ENCODE assay signal across 28 cellular contexts in genomic region chrX:41035582-41035981, GRCh38.
"Had no signal": no experiment of that assay in that cellular context is flagged by ENCODE, and none has a peak within 500 bp of the region (broad histone marks: within the 10 kb centered on the region; RNA-seq: fewer than 3 reads in every experiment).

No MANE protein-coding gene starts in this region.

- H3K9me3 Mint-ChIP-seq: natural killer cell treated with Interleukin-12 subunit alpha and Interleukin-12 subunit beta and Interleukin-15 and Interleukin-18, amount 100 ng/mL, for 72 hours; neural crest cell; stimulated activated effector memory CD8-positive, alpha-beta T cell treated with anti-CD3 and anti-CD28 coated beads, Interleukin-12 subunit alpha, Interleukin-12 subunit beta, amount 100 ng/mL, for 72 hours had no signal

- H3K27me3 ChIP-seq: neutrophil, right atrium auricular region, testis, tibial artery, upper lobe of right lung, uterus had no signal

- H3K36me3 Mint-ChIP-seq: naive B cell; natural killer cell treated with Interleukin-12 subunit alpha and Interleukin-12 subunit beta and Interleukin-15 and Interleukin-18, amount 100 ng/mL, for 72 hours; stimulated activated effector memory CD8-positive, alpha-beta T cell treated with anti-CD3 and anti-CD28 coated beads, Interleukin-12 subunit alpha, Interleukin-12 subunit beta, amount 100 ng/mL, for 72 hours had no signal

- H3K4me1 Mint-ChIP-seq: naive B cell; neural crest cell; stimulated activated effector memory CD8-positive, alpha-beta T cell treated with anti-CD3 and anti-CD28 coated beads, Interleukin-12 subunit alpha, Interleukin-12 subunit beta, amount 100 ng/mL, for 72 hours had no signal

- H3K4me1 ChIP-seq: gastrocnemius medialis, heart left ventricle, lower lobe of right lung, parathyroid adenoma, right atrium auricular region, testis, tibial artery, upper lobe of right lung, uterus had no signal

- DNase-seq: cortex of kidney; dorsolateral prefrontal cortex; effector CD4-positive, alpha-beta T cell; foreskin fibroblast; gastrocnemius medialis; heart left ventricle; hippocampal formation; left cardiac atrium; left ventricle myocardium superior; lower lobe of right lung; naive B cell; stimulated activated CD4-positive, alpha-beta T cell treated with anti-CD3 and anti-CD28 coated beads, Interleukin-2, amount 100 ng/mL, for 24 hours; stimulated activated CD4-positive, alpha-beta T cell treated with anti-CD3 and anti-CD28 coated beads, Interleukin-4, amount 100 ng/mL, for 24 hours; stimulated activated naive CD8-positive, alpha-beta T cell treated with anti-CD3 and anti-CD28 coated beads, Interleukin-15, Interleukin-2, amounts not matched to agents 100 U/mL and 50 U/mL, for 24 hours; substantia nigra; testis; tibial artery; upper lobe of right lung; uterus had no signal

- H3K27ac Mint-ChIP-seq: natural killer cell treated with Interleukin-12 subunit alpha and Interleukin-12 subunit beta and Interleukin-15 and Interleukin-18, amount 100 ng/mL, for 72 hours; progenitor cell of endocrine pancreas; stimulated activated effector memory CD8-positive, alpha-beta T cell treated with anti-CD3 and anti-CD28 coated beads, Interleukin-12 subunit alpha, Interleukin-12 subunit beta, amount 100 ng/mL, for 72 hours had no signal

- H3K27me3 Mint-ChIP-seq: progenitor cell of endocrine pancreas had no signal

- H3K27ac ChIP-seq: dorsolateral prefrontal cortex, gastrocnemius medialis, heart left ventricle, lower lobe of right lung, neutrophil, parathyroid adenoma, right atrium auricular region, testis, tibial artery, upper lobe of right lung, uterus had no signal

- H3K36me3 ChIP-seq: gastrocnemius medialis, heart left ventricle, lower lobe of right lung, neutrophil, right atrium auricular region, tibial artery, upper lobe of right lung, uterus had no signal

- H3K4me3 ChIP-seq: dorsolateral prefrontal cortex, gastrocnemius medialis, heart left ventricle, lower lobe of right lung, right atrium auricular region, testis, tibial artery, upper lobe of right lung, uterus had no signal

- FAIRE-seq: islet of Langerhans had no signal

- ATAC-seq: gastrocnemius medialis; heart left ventricle; left cardiac atrium; left ventricle myocardium superior; lower lobe of right lung; natural killer cell treated with Interleukin-12 subunit alpha and Interleukin-12 subunit beta and Interleukin-15 and Interleukin-18, amount 100 ng/mL, for 72 hours; sciatic nerve; stimulated activated effector memory CD8-positive, alpha-beta T cell treated with anti-CD3 and anti-CD28 coated beads, Interleukin-12 subunit alpha, Interleukin-12 subunit beta, amount 100 ng/mL, for 72 hours; stimulated activated naive CD8-positive, alpha-beta T cell treated with anti-CD3 and anti-CD28 coated beads, Interleukin-15, Interleukin-2, amounts not matched to agents 100 U/mL and 50 U/mL, for 24 hours; upper lobe of right lung had no signal

- H3K9me3 ChIP-seq: gastrocnemius medialis, lower lobe of right lung, neutrophil, right atrium auricular region, testis, upper lobe of right lung, uterus had no signal

- H3K4me3 Mint-ChIP-seq: naive B cell; natural killer cell treated with Interleukin-12 subunit alpha and Interleukin-12 subunit beta and Interleukin-15 and Interleukin-18, amount 100 ng/mL, for 72 hours; neural crest cell; stimulated activated effector memory CD8-positive, alpha-beta T cell treated with anti-CD3 and anti-CD28 coated beads, Interleukin-12 subunit alpha, Interleukin-12 subunit beta, amount 100 ng/mL, for 72 hours had no signal
